ENCODE assay signal across 8 cellular contexts in genomic region chr5:53109041-53109435, GRCh38. TPM values are rescaled to one million over a fixed set of nuclear protein-coding genes. Genes with fewer than 3 reads are reported as not detected.
DNase-seq lines count a peak whose midpoint lies in the region; ATAC-seq and TF ChIP-seq lines count a peak whose summit lies in the region.

No MANE protein-coding gene starts in this region.

- H3K27me3 Mint-ChIP-seq in type B pancreatic cell: no peaks in the 10 kb centered on the region

- dilution Hi-C loops in mammary epithelial cell (cut with HindIII; ENCODE audit: low sequenced_read_pairs): no loop called here

- H3K36me3 Mint-ChIP-seq in type B pancreatic cell: peaks cover 9% of the 10 kb centered on the region

- TF ChIP-seq CTCF in mammary epithelial cell (conservative IDR thresholded peaks at IDR 0.05 in 1 of 2, IDR thresholded peaks at IDR 0.05 in 1 of 2; ENCODE audit: extremely low read depth in 1 of 2, insufficient read depth in 1 of 2, low read depth in 1 of 2, low read length in 2 of 2): no peak
- TF ChIP-seq CTCF in lung (IDR thresholded peaks at IDR 0.05; ENCODE audit: control extremely low read depth, extremely low read depth): no peak
- TF ChIP-seq CTCF in type B pancreatic cell (conservative IDR thresholded peaks at IDR 0.05): no peak

- peak; percentile 59 for DNase-seq in NCI-H2171 treated with DMSO at 0.1 percent for 48 hours (lab: John Stamatoyannopoulos, UW)
- DNase-seq in NCI-H2171 (lab: John Stamatoyannopoulos, UW): no peak
- DNase-seq in NCI-H526 treated with DMSO at 0.1 percent for 48 hours (lab: John Stamatoyannopoulos, UW): peak; percentile 56
- peak; percentile 32 for DNase-seq in mammary epithelial cell
- DNase-seq in lung (ENCODE audit: low spot score): no peak
- DNase-seq in type B pancreatic cell (ENCODE audit: extremely low spot score, unreplicated experiment): no peak
- no peak for DNase-seq in 8988T

- CTCF ChIA-PET in mammary epithelial cell (lab: Charles Lee; ENCODE audit: low non-redundant PET): interaction anchor here (0.6 kb wide), 1 partner anchor 160 kb away, joined by 6 read pairs; no protein-coding TSS in a partner anchor

- H3K27ac ChIP-seq in mammary epithelial cell (ENCODE audit: insufficient read depth, low read depth, low read length) (peak overlapping the region; percentile 38), lung (ENCODE audit: low read depth in 1 of 2, low read length in 1 of 2) (peak overlapping the region; percentile 48 to 78)

- H3K36me3 ChIP-seq in mammary epithelial cell (ENCODE audit: insufficient read depth, low read length) (peaks cover 2% of the 10 kb centered on the region), lung (ENCODE audit: control insufficient read depth in 2 of 2, insufficient read depth in 2 of 2, low read length in 2 of 2) (no peaks in the 10 kb centered on the region)

- H3K79me2 ChIP-seq in mammary epithelial cell (ENCODE audit: insufficient read depth, low read length): peaks cover 62% of the 10 kb centered on the region

- intact Hi-C loops in mammary epithelial cell (cut with micrococcal nuclease): no loop called here

- ATAC-seq in HG02623 (IDR thresholded peaks at IDR 0.05; ENCODE audit: unreplicated experiment): peak; percentile 7
- ATAC-seq in lung (ENCODE audit: insufficient read depth, low FRiP score): no peak

- WGBS in mammary epithelial cell (ENCODE audit: low coverage, missing lambda C conversion rate): 1% methylated on average over 10 of the region's 10 CpGs
- whole genome bisulfite sequencing in lung, 2 donors: 1% methylated on average over 10 of the region's 10 CpGs

- no peaks in the 10 kb centered on the region for H3K27me3 ChIP-seq in mammary epithelial cell (ENCODE audit: insufficient read depth, low read length)
- H3K27me3 ChIP-seq in lung (ENCODE audit: control insufficient read depth, insufficient read depth): no peaks in the 10 kb centered on the region

- H3K4me1 Mint-ChIP-seq in type B pancreatic cell (ENCODE audit: unreplicated experiment): peaks cover 4% of the 10 kb centered on the region

- H2AFZ ChIP-seq in mammary epithelial cell (ENCODE audit: low read depth, low read length): peak overlapping the region; percentile 86

- H4K20me1 ChIP-seq in mammary epithelial cell (ENCODE audit: insufficient read depth, low read length): no peaks in the 10 kb centered on the region

- H3K9me3 Mint-ChIP-seq in type B pancreatic cell: no peaks in the 10 kb centered on the region

- H3K4me2 ChIP-seq in mammary epithelial cell (ENCODE audit: insufficient read depth, low read depth, low read length): peak overlapping the region; percentile 70

- peak overlapping the region; percentile 78 for H3K9ac ChIP-seq in mammary epithelial cell (ENCODE audit: insufficient read depth, low read length)

- H3K4me3 Mint-ChIP-seq in type B pancreatic cell: peak overlapping the region; percentile 96

- peak overlapping the region; percentile 43 to 81 (median 65) for H3K4me3 ChIP-seq in mammary epithelial cell (replicated peaks in 1 of 3; ENCODE audit: insufficient read depth in 1 of 3, low read depth in 2 of 3, low read length in 3 of 3)
- peak overlapping the region; percentile 66 for H3K4me3 ChIP-seq in lung

- peaks cover 16% of the 10 kb centered on the region for H3K4me1 ChIP-seq in mammary epithelial cell (ENCODE audit: insufficient read depth, low read length)
- peaks cover 0 to 11% of the 10 kb centered on the region in 2 donors for H3K4me1 ChIP-seq in lung (ENCODE audit: control insufficient read depth in 2 of 2, insufficient read depth in 2 of 2, low read length in 2 of 2)

- H3K9me3 ChIP-seq in mammary epithelial cell (replicated peaks; ENCODE audit: insufficient read depth, low read length) (no peaks in the 10 kb centered on the region), lung (ENCODE audit: control insufficient read depth in 2 of 2, insufficient read depth in 1 of 2, low read length in 1 of 2) (no peaks in the 10 kb centered on the region)

- H3K27ac Mint-ChIP-seq in type B pancreatic cell: peak overlapping the region; percentile 86

- in situ Hi-C loops in mammary epithelial cell (cut with MboI; ENCODE audit: low sequenced_read_pairs in 2 of 2): no loop called here

- TSS peak; percentile 47 for BruUV-seq in mammary epithelial cell (replicated peaks; lab: Mats Ljungman, UMichigan)

RNA-seq across cellular contexts. Expression of gene MOCS2, which starts 0.5 kb away (rescaled TPM):
- 10 to 100 TPM; 32.0 to 43.1 TPM for total RNA-seq in mammary epithelial cell
- 39.8 TPM for polyA plus RNA-seq in mammary epithelial cell
- 39.5 TPM for polyA minus RNA-seq in mammary epithelial cell
- 10 to 100 TPM; 25.3 to 27.6 TPM for total RNA-seq in lung
- polyA plus RNA-seq in lung: 10 to 100 TPM; 26.0 to 71.0 TPM
- total RNA-seq in type B pancreatic cell (ENCODE audit: low replicate concordance): 17.3 and 22.5 TPM in 2 replicates

Comparison
In these comparisons a context has a peak if more than half of its experiments do, and no peak if none do; other contexts are left out.
1. DNase-seq: peak in NCI-H2171 treated with DMSO at 0.1 percent for 48 hours (single experiment), NCI-H526 treated with DMSO at 0.1 percent for 48 hours (single experiment) and mammary epithelial cell (single experiment); none in NCI-H2171 (single experiment), lung (single experiment), type B pancreatic cell (single experiment) and 8988T (single experiment).